In the genomic region with DNA sequence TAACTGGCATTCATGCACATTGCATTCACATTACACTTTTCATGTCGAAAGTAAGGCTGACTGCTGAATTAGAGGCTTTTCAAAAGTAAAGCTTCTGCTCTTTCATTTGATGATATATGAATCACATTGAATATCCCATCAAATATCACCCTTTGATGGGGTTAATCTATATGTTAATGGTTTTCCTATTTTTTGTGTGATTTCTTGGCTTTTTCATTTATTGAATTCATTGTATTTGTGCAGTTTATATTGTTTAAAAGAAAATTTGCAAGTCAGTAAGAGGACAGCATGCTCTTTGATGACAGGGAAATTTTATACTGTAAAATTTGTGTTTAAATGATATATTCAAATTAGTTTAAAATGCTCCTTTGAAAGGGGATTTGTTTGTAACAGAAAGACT, we compare ENCODE assay signal across 36 cellular contexts.
"Had no signal": no experiment of that assay in that cellular context is flagged by ENCODE, and none has a peak within 500 bp of the region (broad histone marks: within the 10 kb centered on the region; RNA-seq: fewer than 3 reads in every experiment).

No MANE protein-coding gene starts in this region.

- H3K9me3 Mint-ChIP-seq: activated CD4-positive, alpha-beta memory T cell treated with anti-CD3 and anti-CD28 coated beads, Interleukin-2, amount 10 ng/mL, durations not matched to agents 7 days and 5 days; activated CD4-positive, alpha-beta T cell treated with anti-CD3 and anti-CD28 coated beads, Interleukin-2, amount 10 ng/mL, durations not matched to agents 7 days and 5 days; activated naive CD8-positive, alpha-beta T cell treated with anti-CD3 and anti-CD28 coated beads for 36 hours; activated T-helper 1 cell treated with anti-CD3 and anti-CD28 coated beads, Interleukin-12 subunit alpha, Interleukin-12 subunit beta, Interleukin-2, Interleukin-4 antibody, amounts not matched to agents 30 ng/mL and 10 ng/mL and 1 ng/mL, durations not matched to agents 14 hours and 24 hours and 36 hours; T-helper 1 cell treated with Interleukin-12 subunit alpha and Interleukin-12 subunit beta and Interleukin-4 antibody, amounts not matched to agents 30 μg/mL and 1 μg/mL, for 36 hours; WTC11 had no signal

- H3K4me3 Mint-ChIP-seq: activated CD4-positive, alpha-beta memory T cell treated with anti-CD3 and anti-CD28 coated beads, Interleukin-2, amount 10 ng/mL, durations not matched to agents 7 days and 5 days; activated CD4-positive, alpha-beta T cell treated with anti-CD3 and anti-CD28 coated beads for 36 hours; activated CD4-positive, alpha-beta T cell treated with anti-CD3 and anti-CD28 coated beads, Interleukin-2, amount 10 ng/mL, durations not matched to agents 7 days and 5 days; activated CD8-positive, alpha-beta memory T cell treated with anti-CD3 and anti-CD28 coated beads, Interleukin-2, amount 10 ng/mL, durations not matched to agents 7 days and 5 days; activated CD8-positive, alpha-beta T cell treated with anti-CD3 and anti-CD28 coated beads, Interleukin-2, amount 10 ng/mL, durations not matched to agents 7 days and 5 days; activated naive CD4-positive, alpha-beta T cell treated with anti-CD3 and anti-CD28 coated beads for 36 hours; activated naive CD8-positive, alpha-beta T cell treated with anti-CD3 and anti-CD28 coated beads for 36 hours; activated T-cell treated with anti-CD3 and anti-CD28 coated beads, Interleukin-2, amount 50 U/mL, for 24 hours; activated T-cell treated with anti-CD3 and anti-CD28 coated beads, Interleukin-2, amount 50 U/mL, for 72 hours; activated T-helper 1 cell treated with anti-CD3 and anti-CD28 coated beads, Interleukin-12 subunit alpha, Interleukin-12 subunit beta, Interleukin-2, Interleukin-4 antibody, amounts not matched to agents 30 ng/mL and 10 ng/mL and 1 ng/mL, durations not matched to agents 14 hours and 24 hours and 36 hours; activated T-helper 17 cell treated with anti-CD3 and anti-CD28 coated beads, Interleukin-2, amount 50 U/mL, for 72 hours; T-helper 1 cell treated with Interleukin-12 subunit alpha and Interleukin-12 subunit beta and Interleukin-4 antibody, amounts not matched to agents 30 μg/mL and 1 μg/mL, for 36 hours; T-helper 2 cell treated with Interferon-gamma antibody and Interleukin-4, amounts not matched to agents 5 μg/mL and 100 μg/mL, for 36 hours; WTC11 had no signal

- DNase-seq: activated CD4-positive, alpha-beta memory T cell treated with anti-CD3 and anti-CD28 coated beads, Interleukin-2, amount 10 ng/mL, durations not matched to agents 7 days and 5 days; activated CD4-positive, alpha-beta T cell treated with anti-CD3 and anti-CD28 coated beads for 1 hour; activated CD4-positive, alpha-beta T cell treated with anti-CD3 and anti-CD28 coated beads for 36 hours; activated CD4-positive, alpha-beta T cell treated with anti-CD3 and anti-CD28 coated beads for 48 hours; activated CD4-positive, alpha-beta T cell treated with anti-CD3 and anti-CD28 coated beads, Interleukin-2, amount 10 ng/mL, durations not matched to agents 7 days and 5 days; activated CD4-positive, alpha-beta T cell treated with anti-CD3 and anti-CD28 coated beads, Interleukin-2, amount 50 U/mL, for 48 hours; activated CD4-positive, CD25-positive, alpha-beta regulatory T cell; activated CD8-positive, alpha-beta memory T cell treated with anti-CD3 and anti-CD28 coated beads for 24 hours; activated CD8-positive, alpha-beta memory T cell treated with anti-CD3 and anti-CD28 coated beads, Interleukin-2, amount 10 ng/mL, durations not matched to agents 7 days and 5 days; activated CD8-positive, alpha-beta memory T cell treated with anti-CD3 and anti-CD28 coated beads, Interleukin-2, amount 50 U/mL, for 48 hours; activated CD8-positive, alpha-beta T cell treated with anti-CD3 and anti-CD28 coated beads, Interleukin-2, amount 10 ng/mL, durations not matched to agents 7 days and 5 days; activated effector memory CD4-positive, alpha-beta T cell treated with anti-CD3 and anti-CD28 coated beads, Interleukin-2, amount 50 U/mL, for 16 hours; activated gamma-delta T cell treated with Interleukin-2 at 50 U/mL for 16 hours; activated naive CD4-positive, alpha-beta T cell; activated naive CD4-positive, alpha-beta T cell treated with anti-CD3 and anti-CD28 coated beads for 36 hours; activated naive CD4-positive, alpha-beta T cell treated with anti-CD3 and anti-CD28 coated beads, Interleukin-2, amount 50 U/mL, for 16 hours; activated naive CD8-positive, alpha-beta T cell treated with anti-CD3 and anti-CD28 coated beads for 36 hours; activated T-cell treated with anti-CD3 and anti-CD28 coated beads, Interleukin-2, amount 50 U/mL, for 24 hours; activated T-cell treated with anti-CD3 and anti-CD28 coated beads, Interleukin-2, amount 50 U/mL, for 72 hours; adrenal gland; amniotic stem cell; aorta; body of pancreas; brain microvascular endothelial cell; central memory CD4-positive, alpha-beta T cell; T-helper 1 cell; T-helper 2 cell; T-helper 9 cell had no signal

- H3K27me3 Mint-ChIP-seq: activated CD4-positive, alpha-beta memory T cell treated with anti-CD3 and anti-CD28 coated beads, Interleukin-2, amount 10 ng/mL, durations not matched to agents 7 days and 5 days; activated CD4-positive, alpha-beta T cell treated with anti-CD3 and anti-CD28 coated beads for 36 hours; activated CD4-positive, alpha-beta T cell treated with anti-CD3 and anti-CD28 coated beads, Interleukin-2, amount 10 ng/mL, durations not matched to agents 7 days and 5 days; activated CD8-positive, alpha-beta memory T cell treated with anti-CD3 and anti-CD28 coated beads, Interleukin-2, amount 10 ng/mL, durations not matched to agents 7 days and 5 days; activated naive CD8-positive, alpha-beta T cell treated with anti-CD3 and anti-CD28 coated beads for 36 hours; activated T-cell treated with anti-CD3 and anti-CD28 coated beads, Interleukin-2, amount 50 U/mL, for 24 hours; activated T-helper 17 cell treated with anti-CD3 and anti-CD28 coated beads, Interleukin-2, amount 50 U/mL, for 72 hours had no signal

- H3K4me1 Mint-ChIP-seq: activated CD4-positive, alpha-beta memory T cell treated with anti-CD3 and anti-CD28 coated beads, Interleukin-2, amount 10 ng/mL, durations not matched to agents 7 days and 5 days; activated CD4-positive, alpha-beta T cell treated with anti-CD3 and anti-CD28 coated beads for 36 hours; activated CD4-positive, alpha-beta T cell treated with anti-CD3 and anti-CD28 coated beads, Interleukin-2, amount 10 ng/mL, durations not matched to agents 7 days and 5 days; activated CD8-positive, alpha-beta memory T cell treated with anti-CD3 and anti-CD28 coated beads, Interleukin-2, amount 10 ng/mL, durations not matched to agents 7 days and 5 days; activated naive CD8-positive, alpha-beta T cell treated with anti-CD3 and anti-CD28 coated beads for 36 hours; activated T-helper 17 cell treated with anti-CD3 and anti-CD28 coated beads, Interleukin-2, amount 50 U/mL, for 72 hours; WTC11 had no signal

- H3K36me3 Mint-ChIP-seq: activated CD8-positive, alpha-beta memory T cell treated with anti-CD3 and anti-CD28 coated beads, Interleukin-2, amount 10 ng/mL, durations not matched to agents 7 days and 5 days; activated naive CD4-positive, alpha-beta T cell treated with anti-CD3 and anti-CD28 coated beads, Interleukin-2, amount 50 U/mL, for 72 hours; activated naive CD8-positive, alpha-beta T cell treated with anti-CD3 and anti-CD28 coated beads for 36 hours; WTC11 had no signal

- H3K4me3 ChIP-seq: adrenal gland, body of pancreas, breast epithelium had no signal

- ATAC-seq: activated CD4-positive, alpha-beta T cell treated with anti-CD3 and anti-CD28 coated beads for 36 hours; activated CD4-positive, CD25-positive, alpha-beta regulatory T cell treated with anti-CD3 and anti-CD28 coated beads, Interleukin-2, amount 50 U/mL, for 24 hours; activated CD8-positive, alpha-beta memory T cell treated with anti-CD3 and anti-CD28 coated beads, Interleukin-2, amount 10 ng/mL, durations not matched to agents 7 days and 5 days; activated CD8-positive, alpha-beta T cell treated with anti-CD3 and anti-CD28 coated beads, Interleukin-2, amount 10 ng/mL, durations not matched to agents 7 days and 5 days; activated naive CD4-positive, alpha-beta T cell treated with anti-CD3 and anti-CD28 coated beads, Interleukin-2, amount 50 U/mL, for 72 hours; activated T-cell treated with anti-CD3 and anti-CD28 coated beads, Interleukin-2, amount 50 U/mL, for 72 hours; activated T-helper 17 cell treated with anti-CD3 and anti-CD28 coated beads, Interleukin-2, amount 50 U/mL, for 72 hours; body of pancreas; WTC11 had no signal
